23 cellular contexts compared by ENCODE assay signal in genomic region chr3:25103391-25103790, GRCh38.
"Had no signal": no experiment of that assay in that cellular context is flagged by ENCODE, and none has a peak within 500 bp of the region (broad histone marks: within the 10 kb centered on the region; RNA-seq: fewer than 3 reads in every experiment).

No MANE protein-coding gene starts in this region.

- H3K4me1 ChIP-seq: foreskin keratinocyte, right lobe of liver had no signal

- H3K4me3 Mint-ChIP-seq: activated CD4-positive, alpha-beta T cell treated with anti-CD3 and anti-CD28 coated beads, Interleukin-2, amount 10 ng/mL, durations not matched to agents 7 days and 5 days; activated CD8-positive, alpha-beta T cell treated with anti-CD3 and anti-CD28 coated beads for 36 hours; brain; effector memory CD8-positive, alpha-beta T cell; nephron had no signal

- H3K4me1 Mint-ChIP-seq: activated CD4-positive, alpha-beta T cell treated with anti-CD3 and anti-CD28 coated beads, Interleukin-2, amount 10 ng/mL, durations not matched to agents 7 days and 5 days; nephron had no signal

- H3K36me3 Mint-ChIP-seq: activated naive CD4-positive, alpha-beta T cell treated with anti-CD3 and anti-CD28 coated beads, Interleukin-2, amount 50 U/mL, for 72 hours; brain had no signal

- DNase-seq: activated CD4-positive, alpha-beta T cell treated with anti-CD3 and anti-CD28 coated beads for 1 hour; activated CD4-positive, alpha-beta T cell treated with anti-CD3 and anti-CD28 coated beads, Interleukin-2, amount 10 ng/mL, durations not matched to agents 7 days and 5 days; activated CD8-positive, alpha-beta T cell treated with anti-CD3 and anti-CD28 coated beads for 36 hours; activated naive CD4-positive, alpha-beta T cell; activated T-cell treated with anti-CD3 and anti-CD28 coated beads, Interleukin-2, amount 50 U/mL, for 48 hours; aorta; cortex of kidney; effector memory CD8-positive, alpha-beta T cell; left cardiac atrium; left ventricle myocardium superior; mucosa of descending colon; right lobe of liver; stimulated activated CD4-positive, alpha-beta T cell treated with anti-CD3 and anti-CD28 coated beads, Interleukin-2, amount 100 ng/mL, for 48 hours; stimulated activated naive CD8-positive, alpha-beta T cell treated with anti-CD3 and anti-CD28 coated beads, Interleukin-15, Interleukin-2, amounts not matched to agents 100 U/mL and 50 U/mL, for 24 hours; T-helper 2 cell; trophoblast cell had no signal

- H3K27me3 Mint-ChIP-seq: activated CD4-positive, alpha-beta T cell treated with anti-CD3 and anti-CD28 coated beads, Interleukin-2, amount 10 ng/mL, durations not matched to agents 7 days and 5 days; activated CD8-positive, alpha-beta T cell treated with anti-CD3 and anti-CD28 coated beads for 36 hours; brain; effector memory CD8-positive, alpha-beta T cell had no signal

- H3K9me3 Mint-ChIP-seq: activated CD4-positive, alpha-beta T cell treated with anti-CD3 and anti-CD28 coated beads, Interleukin-2, amount 10 ng/mL, durations not matched to agents 7 days and 5 days; brain; nephron had no signal

- H3K27me3 ChIP-seq: cardiac muscle cell, foreskin keratinocyte, neutrophil, right lobe of liver had no signal

- ATAC-seq: activated CD8-positive, alpha-beta T cell treated with anti-CD3 and anti-CD28 coated beads for 36 hours; activated naive CD4-positive, alpha-beta T cell treated with anti-CD3 and anti-CD28 coated beads, Interleukin-2, amount 50 U/mL, for 72 hours; effector memory CD8-positive, alpha-beta T cell; foreskin keratinocyte; left cardiac atrium; left ventricle myocardium superior; mucosa of descending colon; right lobe of liver; stimulated activated naive CD8-positive, alpha-beta T cell treated with anti-CD3 and anti-CD28 coated beads, Interleukin-15, Interleukin-2, amounts not matched to agents 100 U/mL and 50 U/mL, for 24 hours had no signal

- H3K27ac ChIP-seq: cardiac muscle cell, foreskin keratinocyte, neutrophil, right lobe of liver, thoracic aorta had no signal

- H3K9me3 ChIP-seq: mucosa of descending colon, neutrophil, right lobe of liver, thoracic aorta had no signal

- H3K36me3 ChIP-seq: cardiac muscle cell, neutrophil, right lobe of liver, thoracic aorta had no signal

- H3K27ac Mint-ChIP-seq: activated CD4-positive, alpha-beta T cell treated with anti-CD3 and anti-CD28 coated beads, Interleukin-2, amount 10 ng/mL, durations not matched to agents 7 days and 5 days; activated CD8-positive, alpha-beta T cell treated with anti-CD3 and anti-CD28 coated beads for 36 hours; activated naive CD4-positive, alpha-beta T cell treated with anti-CD3 and anti-CD28 coated beads, Interleukin-2, amount 50 U/mL, for 72 hours; brain; effector memory CD8-positive, alpha-beta T cell; nephron had no signal

- H3K4me3 ChIP-seq: cardiac muscle cell, mucosa of descending colon, right lobe of liver, thoracic aorta had no signal
